In genomic region chr1:42162181-42162580, GRCh38 we compare ENCODE assay signal across 24 cellular contexts. TPM values are rescaled to one million over a fixed set of nuclear protein-coding genes. Genes with fewer than 3 reads are reported as not detected.
DNase-seq lines count a peak whose midpoint lies in the region; TF ChIP-seq lines count a peak whose summit lies in the region.
"Had no signal": no experiment of that assay in that cellular context is flagged by ENCODE, and none has a peak within 500 bp of the region (broad histone marks: within the 10 kb centered on the region; RNA-seq: fewer than 3 reads in every experiment).

No MANE protein-coding gene starts in this region.

- TF ChIP-seq CTCF in type B pancreatic cell (conservative IDR thresholded peaks at IDR 0.05) (no peak), vagina (IDR thresholded peaks at IDR 0.05) (no peak)

- H3K27ac ChIP-seq in mucosa of rectum (ENCODE audit: low read depth in 2 of 2, low read length in 2 of 2) (peak overlapping the region; percentile 8 to 52), vagina (no peak overlapping the region)
- H3K27ac ChIP-seq: HL-60, PC-9 had no signal

- H3K27me3 Mint-ChIP-seq in type B pancreatic cell = no peaks in the 10 kb centered on the region

- H3K27me3 ChIP-seq in mucosa of rectum (ENCODE audit: control insufficient read depth in 2 of 2, insufficient read depth in 2 of 2, low read length in 2 of 2) = no peaks in the 10 kb centered on the region
- no peaks in the 10 kb centered on the region for H3K27me3 ChIP-seq in vagina

- H3K4me1 Mint-ChIP-seq in type B pancreatic cell (ENCODE audit: unreplicated experiment) = peaks cover 13% of the 10 kb centered on the region

- peaks cover 14% of the 10 kb centered on the region for H3K9me3 Mint-ChIP-seq in type B pancreatic cell

- DNase-seq in M059J (ENCODE audit: low read depth) = peak; percentile 58
- DNase-seq in RPMI7951 (ENCODE audit: low read depth) = peak; percentile 69
- DNase-seq in type B pancreatic cell (ENCODE audit: extremely low spot score, unreplicated experiment) = peak; percentile 48
- DNase-seq in cerebellar nuclear complex (lab: John Stamatoyannopoulos, UW) = no peak
- no peak for DNase-seq in A172 (ENCODE audit: low spot score)
- no peak for DNase-seq in vagina (ENCODE audit: extremely low spot score in 2 of 2)
- DNase-seq: CD4-positive, CD25-positive, alpha-beta regulatory T cell; DMS79 treated with DMSO at 0.1 percent for 48 hours; H7; HFFc6; KBM-7; NCI-H1048; NCI-H1436; NCI-H1930; NCI-H226; NCI-H510A treated with DMSO at 0.1 percent for 48 hours; NCI-H748 treated with DMSO at 0.1 percent for 48 hours; PC-9; SIG-M5; SK-N-SH had no signal

- no peak for TF ChIP-seq POLR2A in vagina (IDR thresholded peaks at IDR 0.05)

- H3K9me3 ChIP-seq in mucosa of rectum (ENCODE audit: control insufficient read depth in 2 of 2, low read length in 2 of 2) (peaks cover 0 to 2% of the 10 kb centered on the region in 2 donors), vagina (peaks cover 7% of the 10 kb centered on the region)

- peak overlapping the region in 1 of 2 donors; percentile 9 for H3K4me3 ChIP-seq in mucosa of rectum (ENCODE audit: low read length in 2 of 2)
- H3K4me3 ChIP-seq in vagina = no peak overlapping the region
- H3K4me3 ChIP-seq: GM12878, PC-9 had no signal

- H3K36me3 Mint-ChIP-seq in type B pancreatic cell = no peaks in the 10 kb centered on the region
- H3K36me3 Mint-ChIP-seq: CD4-positive, CD25-positive, alpha-beta regulatory T cell had no signal

- H3K4me1 ChIP-seq in mucosa of rectum (ENCODE audit: control insufficient read depth in 2 of 2, insufficient read depth in 2 of 2, low read length in 2 of 2) = peaks cover 24 to 33% of the 10 kb centered on the region in 2 donors
- peaks cover 6% of the 10 kb centered on the region for H3K4me1 ChIP-seq in vagina

- intact Hi-C loops in vagina (cut with DNase I) = no loop called here

- no peak overlapping the region for H3K9ac ChIP-seq in mucosa of rectum (ENCODE audit: low read depth in 1 of 2, low read length in 2 of 2)
- H3K9ac ChIP-seq: SK-N-SH had no signal

- H3K4me3 Mint-ChIP-seq in type B pancreatic cell = no peak overlapping the region
- H3K4me3 Mint-ChIP-seq: CD4-positive, CD25-positive, alpha-beta regulatory T cell; HFFc6 had no signal

- no peak overlapping the region for H3K27ac Mint-ChIP-seq in type B pancreatic cell
- H3K27ac Mint-ChIP-seq: HFFc6 had no signal

- H3K36me3 ChIP-seq in mucosa of rectum (ENCODE audit: control insufficient read depth in 2 of 2, insufficient read depth in 2 of 2, low read length in 2 of 2) = no peaks in the 10 kb centered on the region
- no peaks in the 10 kb centered on the region for H3K36me3 ChIP-seq in vagina

RNA-seq across cellular contexts. Expression of gene GUCA2A, which starts 2.4 kb away (rescaled TPM):
- total RNA-seq in M059J (2014; rRNA removed; shearing (Covaris generic)) = not detected in 2 replicates
- total RNA-seq in RPMI7951 (2014; rRNA removed; shearing (Covaris generic)) = not detected in 2 replicates
- total RNA-seq in type B pancreatic cell (ENCODE audit: low replicate concordance) = 2.9 and 7.4 TPM in 2 replicates
- not detected in 2 replicates for total RNA-seq in A172 (2014; rRNA removed; shearing (Covaris generic))
- not detected for total RNA-seq in vagina
- total RNA-seq: A673; CD4-positive, CD25-positive, alpha-beta regulatory T cell; GM12878; H7; HFFc6; PC-9 had no signal

RNA-seq across cellular contexts. Expression of gene GUCA2B, which starts 9.0 kb away (rescaled TPM):
- total RNA-seq in M059J (2014; rRNA removed; shearing (Covaris generic)) = not detected in 2 replicates
- not detected in 2 replicates for total RNA-seq in RPMI7951 (2014; rRNA removed; shearing (Covaris generic))
- total RNA-seq in type B pancreatic cell (ENCODE audit: low replicate concordance) (0.69 and 0.92 TPM in 2 replicates), vagina (not detected)
- total RNA-seq in A172 (2014; rRNA removed; shearing (Covaris generic)) = not detected in 2 replicates
- total RNA-seq: A673; CD4-positive, CD25-positive, alpha-beta regulatory T cell; GM12878; H7; HFFc6; PC-9 had no signal

Comparison
In these comparisons a context has a peak if more than half of its experiments do, and no peak if none do; other contexts are left out.
1. DNase-seq: peak in M059J (single experiment), RPMI7951 (single experiment) and type B pancreatic cell (single experiment); none in cerebellar nuclear complex (0 of 2), A172 (single experiment) and vagina (0 of 2).